10 cellular contexts compared by ENCODE assay signal in the genomic region with DNA sequence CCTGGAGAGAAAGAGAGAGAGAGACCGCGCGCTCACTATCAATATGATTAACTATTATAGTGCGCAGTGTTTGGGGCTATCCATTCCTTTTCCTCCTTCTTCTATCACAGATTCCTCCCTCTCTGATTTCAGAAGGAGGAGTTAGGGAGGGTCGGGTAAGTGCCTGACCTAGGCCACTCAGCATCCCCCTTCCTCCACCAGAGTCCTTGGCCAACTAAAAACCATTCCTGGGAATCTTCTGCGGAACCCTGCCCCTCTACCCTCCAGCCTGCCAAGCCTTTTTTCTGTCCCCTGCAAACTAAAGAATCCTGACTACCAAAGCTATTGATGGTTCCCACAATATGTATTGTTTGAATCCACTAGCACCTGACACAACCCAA.
A peak's percentile ranks its signal among the peaks of the same experiment; 100 is the strongest.
DNase-seq lines count a peak whose midpoint lies in the region; ATAC-seq and TF ChIP-seq lines count a peak whose summit lies in the region.
"Had no signal": no experiment of that assay in that cellular context is flagged by ENCODE, and none has a peak within 500 bp of the region (broad histone marks: within the 10 kb centered on the region; RNA-seq: fewer than 3 reads in every experiment).

No MANE protein-coding gene starts in this region.

- TF ChIP-seq EP300 in tibial nerve (IDR thresholded peaks at IDR 0.05) = no peak

- H3K4me1 ChIP-seq in GM23338 (ENCODE audit: insufficient read depth) = peaks cover 7% of the 10 kb centered on the region
- H3K4me1 ChIP-seq in OCI-LY7 (ENCODE audit: insufficient read depth, low read length, poor library complexity, severe bottlenecking) = peaks cover 34% of the 10 kb centered on the region
- H3K4me1 ChIP-seq in iPS DF 6.9 (ENCODE audit: control insufficient read depth, insufficient read depth, low read length) = peaks cover 3% of the 10 kb centered on the region; the same call in 1 of the 2 replicates
- H3K4me1 ChIP-seq in tibial nerve = peaks cover 0 to 16% (median 7%) of the 10 kb centered on the region in 4 donors

- intact Hi-C loops in OCI-LY7 (cut with micrococcal nuclease; ENCODE audit: unreplicated experiment) = loop anchor here (2.0 to 10.0 kb wide), 2 partner anchors 55 to 1259 kb away; partner anchors contain the start of genes HOXA3 and HOXA7

- no TSS peak for BruUV-seq in OCI-LY7 (replicated peaks; lab: Mats Ljungman, UMichigan)

- H4K20me1 ChIP-seq in GM23338 (replicated peaks; ENCODE audit: insufficient read depth) (no peaks in the 10 kb centered on the region), OCI-LY7 (ENCODE audit: insufficient read depth, low read length) (no peaks in the 10 kb centered on the region)

- POLR2A ChIA-PET in OCI-LY7 (lab: Charles Lee) = interaction anchor here (1.0 to 2.1 kb wide), 4 partner anchors 10 to 469 kb away, joined by 3 to 5 read pairs (median 4); no protein-coding TSS in a partner anchor

- peaks cover 21% of the 10 kb centered on the region for H3K27me3 Mint-ChIP-seq in GM23338 (ENCODE audit: insufficient read depth, low read depth, poor library complexity)

- H3K27ac ChIP-seq in GM23338 (ENCODE audit: low read depth) = no peak overlapping the region
- H3K27ac ChIP-seq in OCI-LY7 (ENCODE audit: low read depth, low read length, poor library complexity, severe bottlenecking) = no peak overlapping the region
- H3K27ac ChIP-seq in iPS DF 6.9 (ENCODE audit: low read length) = no peak overlapping the region
- no peak overlapping the region for H3K27ac ChIP-seq in tibial nerve
- H3K27ac ChIP-seq: WERI-Rb-1 had no signal

- H2AFZ ChIP-seq in GM23338 = peak overlapping the region; percentile 90
- peak overlapping the region; percentile 94; the same call in 1 of the 2 replicates for H2AFZ ChIP-seq in OCI-LY7 (ENCODE audit: low read length)

- peak overlapping the region; percentile 82 for H3K4me3 Mint-ChIP-seq in GM23338

- H3K4me2 ChIP-seq in GM23338 (peak overlapping the region; percentile 84), OCI-LY7 (ENCODE audit: low read length) (peak overlapping the region; percentile 73)

- WGBS in iPS DF 6.9 (ENCODE audit: insufficient coverage, insufficient read length) = no CpG with 5 or more reads among the region's 6 CpGs
- WGBS in tibial nerve, 2 donors = 48 to 50% methylated on average over 6 of the region's 6 CpGs

- H3K9me2 ChIP-seq in GM23338 (ENCODE audit: insufficient read depth) (no peaks in the 10 kb centered on the region), OCI-LY7 (ENCODE audit: insufficient read depth, low read length) (no peaks in the 10 kb centered on the region)

- H3F3A ChIP-seq in GM23338 (replicated peaks; ENCODE audit: low read depth) = 0 out of 2 replicates have a peak, but pooled peaks cover 4% of the 10 kb centered on the region

- ATAC-seq in GM23338 = peak; percentile 81
- ATAC-seq in HG03442 (IDR thresholded peaks at IDR 0.05; ENCODE audit: unreplicated experiment) = no peak

- H3K27ac Mint-ChIP-seq in GM23338 = no peak overlapping the region
- H3K27ac Mint-ChIP-seq: activated naive CD4-positive, alpha-beta T cell treated with anti-CD3 and anti-CD28 coated beads, Interleukin-2, amount 50 U/mL, for 24 hours had no signal

- H3K9me3 ChIP-seq in OCI-LY7 (ENCODE audit: low read length) = no peaks in the 10 kb centered on the region
- no peaks in the 10 kb centered on the region for H3K9me3 ChIP-seq in iPS DF 6.9 (ENCODE audit: control insufficient read depth, insufficient read depth, low read length)
- H3K9me3 ChIP-seq in tibial nerve = no peaks in the 10 kb centered on the region

- DNase-seq in GM23338 (ENCODE audit: low spot score) = peak; percentile 77
- no peak for DNase-seq in OCI-LY7 (ENCODE audit: low spot score)
- no peak for DNase-seq in iPS DF 6.9 (ENCODE audit: low read depth, low spot score)
- DNase-seq in retinal pigment epithelial cell (ENCODE audit: low read depth) = no peak
- no peak for DNase-seq in tibial nerve (ENCODE audit: low spot score in 2 of 2)
- DNase-seq in SHP77 (lab: John Stamatoyannopoulos, UW) = no peak
- DNase-seq in activated gamma-delta T cell treated with Interleukin-2 at 50 U/mL for 16 hours = no peak

- H3K79me2 ChIP-seq in GM23338 (replicated peaks; ENCODE audit: insufficient read depth) = no peaks in the 10 kb centered on the region
- H3K79me2 ChIP-seq in OCI-LY7 (ENCODE audit: insufficient read depth, low read depth, low read length) = no peaks in the 10 kb centered on the region

- TF ChIP-seq CTCF in GM23338 (conservative IDR thresholded peaks at IDR 0.05; ENCODE audit: low read depth in 2 of 2) (no peak), OCI-LY7 (conservative IDR thresholded peaks at IDR 0.05; ENCODE audit: low read length) (no peak), retinal pigment epithelial cell (conservative IDR thresholded peaks at IDR 0.05; ENCODE audit: low read depth, low read length) (no peak), tibial nerve (IDR thresholded peaks at IDR 0.05) (no peak)

- no peaks in the 10 kb centered on the region for H3K36me3 ChIP-seq in GM23338 (ENCODE audit: insufficient read depth)
- no peaks in the 10 kb centered on the region for H3K36me3 ChIP-seq in OCI-LY7 (ENCODE audit: insufficient read depth, low read length)
- no peaks in the 10 kb centered on the region for H3K36me3 ChIP-seq in iPS DF 6.9 (ENCODE audit: control insufficient read depth, insufficient read depth, low read length)
- no peaks in the 10 kb centered on the region for H3K36me3 ChIP-seq in tibial nerve
- H3K36me3 ChIP-seq: WERI-Rb-1 had no signal

- H3K4me1 Mint-ChIP-seq in GM23338 = peaks cover 30% of the 10 kb centered on the region

- no peak for TF ChIP-seq POLR2A in tibial nerve (IDR thresholded peaks at IDR 0.05)

- no peaks in the 10 kb centered on the region for H3K9me3 Mint-ChIP-seq in GM23338
- H3K9me3 Mint-ChIP-seq: activated naive CD4-positive, alpha-beta T cell treated with anti-CD3 and anti-CD28 coated beads, Interleukin-2, amount 50 U/mL, for 24 hours had no signal

- no peaks in the 10 kb centered on the region for H3K27me3 ChIP-seq in GM23338 (ENCODE audit: insufficient read depth)
- no peaks in the 10 kb centered on the region for H3K27me3 ChIP-seq in iPS DF 6.9 (ENCODE audit: control insufficient read depth, insufficient read depth, low read length)
- H3K27me3 ChIP-seq in tibial nerve = peaks cover 0 to 41% of the 10 kb centered on the region in 2 donors

- H3K4me3 ChIP-seq in GM23338 (peak overlapping the region; percentile 72), OCI-LY7 (ENCODE audit: low read depth, low read length, poor library complexity, severe bottlenecking) (no peak overlapping the region), iPS DF 6.9 (ENCODE audit: low read length) (peak overlapping the region; percentile 74; the same call in 1 of the 2 replicates), retinal pigment epithelial cell (ENCODE audit: low read length) (peak overlapping the region; percentile 30), tibial nerve (peak overlapping the region in 1 of 4 donors; percentile 16)

- CTCF ChIA-PET in OCI-LY7 (lab: Charles Lee; ENCODE audit: unreplicated experiment) = interaction anchor here (1.6 kb wide), 1 partner anchor 1265 kb away, joined by 4 read pairs; no protein-coding TSS in a partner anchor

- H3K36me3 Mint-ChIP-seq in GM23338 (ENCODE audit: low read depth) = no peaks in the 10 kb centered on the region
- H3K36me3 Mint-ChIP-seq: activated naive CD4-positive, alpha-beta T cell treated with anti-CD3 and anti-CD28 coated beads, Interleukin-2, amount 50 U/mL, for 24 hours had no signal
